ENCODE assay signal across 19 cellular contexts in genomic region chr6:93679836-93680235, GRCh38.
"Had no signal": no experiment of that assay in that cellular context is flagged by ENCODE, and none has a peak within 500 bp of the region (broad histone marks: within the 10 kb centered on the region; RNA-seq: fewer than 3 reads in every experiment).

No MANE protein-coding gene starts in this region.

- H3K4me3 ChIP-seq: colonic mucosa, lower lobe of right lung, tibial artery, vagina had no signal

- H3K27ac ChIP-seq: colonic mucosa, epithelial cell of prostate, lower lobe of right lung, tibial artery, vagina had no signal

- H3K36me3 ChIP-seq: colonic mucosa, lower lobe of right lung, tibial artery, vagina had no signal

- H3K4me3 Mint-ChIP-seq: activated CD4-positive, alpha-beta T cell treated with anti-CD3 and anti-CD28 coated beads for 36 hours; activated CD8-positive, alpha-beta T cell treated with anti-CD3 and anti-CD28 coated beads for 36 hours; activated naive CD8-positive, alpha-beta T cell treated with anti-CD3 and anti-CD28 coated beads, Interleukin-2, amount 10 ng/mL, durations not matched to agents 7 days and 5 days; activated T-cell treated with anti-CD3 and anti-CD28 coated beads, Interleukin-2, amount 50 U/mL, for 72 hours; stimulated activated effector memory CD8-positive, alpha-beta T cell treated with anti-CD3 and anti-CD28 coated beads, Interleukin-12 subunit alpha, Interleukin-12 subunit beta, amount 100 ng/mL, for 72 hours had no signal

- H3K27ac Mint-ChIP-seq: activated CD4-positive, alpha-beta T cell treated with anti-CD3 and anti-CD28 coated beads for 36 hours; activated CD8-positive, alpha-beta T cell treated with anti-CD3 and anti-CD28 coated beads for 36 hours; activated naive CD8-positive, alpha-beta T cell treated with anti-CD3 and anti-CD28 coated beads, Interleukin-2, amount 10 ng/mL, durations not matched to agents 7 days and 5 days; activated T-cell treated with anti-CD3 and anti-CD28 coated beads, Interleukin-2, amount 50 U/mL, for 72 hours; stimulated activated effector memory CD8-positive, alpha-beta T cell treated with anti-CD3 and anti-CD28 coated beads, Interleukin-12 subunit alpha, Interleukin-12 subunit beta, amount 100 ng/mL, for 72 hours had no signal

- ATAC-seq: activated CD4-positive, alpha-beta T cell treated with anti-CD3 and anti-CD28 coated beads for 36 hours; activated CD8-positive, alpha-beta T cell treated with anti-CD3 and anti-CD28 coated beads for 36 hours; activated T-cell treated with anti-CD3 and anti-CD28 coated beads, Interleukin-2, amount 50 U/mL, for 72 hours; left cardiac atrium; lower lobe of right lung; right cardiac atrium; stimulated activated effector memory CD8-positive, alpha-beta T cell treated with anti-CD3 and anti-CD28 coated beads, Interleukin-12 subunit alpha, Interleukin-12 subunit beta, amount 100 ng/mL, for 72 hours had no signal

- H3K27me3 ChIP-seq: colonic mucosa, tibial artery, vagina had no signal

- H3K36me3 Mint-ChIP-seq: activated naive CD8-positive, alpha-beta T cell treated with anti-CD3 and anti-CD28 coated beads, Interleukin-2, amount 10 ng/mL, durations not matched to agents 7 days and 5 days; naive B cell; stimulated activated effector memory CD8-positive, alpha-beta T cell treated with anti-CD3 and anti-CD28 coated beads, Interleukin-12 subunit alpha, Interleukin-12 subunit beta, amount 100 ng/mL, for 72 hours had no signal

- H3K9me3 Mint-ChIP-seq: activated naive CD8-positive, alpha-beta T cell treated with anti-CD3 and anti-CD28 coated beads, Interleukin-2, amount 10 ng/mL, durations not matched to agents 7 days and 5 days had no signal

- H3K27me3 Mint-ChIP-seq: activated CD4-positive, alpha-beta T cell treated with anti-CD3 and anti-CD28 coated beads for 36 hours; activated CD8-positive, alpha-beta T cell treated with anti-CD3 and anti-CD28 coated beads for 36 hours; activated naive CD8-positive, alpha-beta T cell treated with anti-CD3 and anti-CD28 coated beads, Interleukin-2, amount 10 ng/mL, durations not matched to agents 7 days and 5 days; naive B cell had no signal

- H3K4me1 ChIP-seq: colonic mucosa, lower lobe of right lung, tibial artery, vagina had no signal

- H3K4me1 Mint-ChIP-seq: activated CD4-positive, alpha-beta T cell treated with anti-CD3 and anti-CD28 coated beads for 36 hours; activated naive CD8-positive, alpha-beta T cell treated with anti-CD3 and anti-CD28 coated beads, Interleukin-2, amount 10 ng/mL, durations not matched to agents 7 days and 5 days; naive B cell; stimulated activated effector memory CD8-positive, alpha-beta T cell treated with anti-CD3 and anti-CD28 coated beads, Interleukin-12 subunit alpha, Interleukin-12 subunit beta, amount 100 ng/mL, for 72 hours had no signal

- DNase-seq: activated CD4-positive, alpha-beta T cell treated with anti-CD3 and anti-CD28 coated beads for 36 hours; activated CD8-positive, alpha-beta memory T cell treated with anti-CD3 and anti-CD28 coated beads, Interleukin-2, amount 50 U/mL, for 4 hours; activated CD8-positive, alpha-beta T cell treated with anti-CD3 and anti-CD28 coated beads for 36 hours; activated gamma-delta T cell treated with Interleukin-2 at 50 U/mL for 16 hours; activated naive CD8-positive, alpha-beta T cell treated with anti-CD3 and anti-CD28 coated beads, Interleukin-2, amount 10 ng/mL, durations not matched to agents 7 days and 5 days; activated T-cell treated with anti-CD3 and anti-CD28 coated beads, Interleukin-2, amount 50 U/mL, for 72 hours; aorta; colonic mucosa; effector CD8-positive, alpha-beta T cell; hippocampal formation; left cardiac atrium; lower lobe of right lung; naive B cell; right cardiac atrium; small intestine; tibial artery had no signal
